ENCODE assay signal across 31 cellular contexts in genomic region chrX:22043872-22044271, GRCh38. TPM values are rescaled to one million over a fixed set of nuclear protein-coding genes. Genes with fewer than 3 reads are reported as not detected.
"Had no signal": no experiment of that assay in that cellular context is flagged by ENCODE, and none has a peak within 500 bp of the region (broad histone marks: within the 10 kb centered on the region; RNA-seq: fewer than 3 reads in every experiment).

No MANE protein-coding gene starts in this region.

- H3K27ac ChIP-seq: adrenal gland, body of pancreas, coronary artery, left lung, lower lobe of right lung, ovary, skin epidermis, stomach, tibial artery, upper lobe of right lung, VCaP had no signal

- H3K4me1 Mint-ChIP-seq: activated T-helper 17 cell treated with anti-CD3 and anti-CD28 coated beads, Interleukin-2, amount 50 U/mL, for 72 hours had no signal

- H3K9me3 ChIP-seq: adrenal gland, body of pancreas, left lung, lower lobe of right lung, ovary, stomach, tibial artery, upper lobe of right lung had no signal

- ATAC-seq: activated CD4-positive, CD25-positive, alpha-beta regulatory T cell treated with anti-CD3 and anti-CD28 coated beads, Interleukin-2, amount 50 U/mL, for 24 hours; activated naive CD4-positive, alpha-beta T cell treated with anti-CD3 and anti-CD28 coated beads, Interleukin-2, amount 50 U/mL, for 72 hours; activated T-cell treated with anti-CD3 and anti-CD28 coated beads, Interleukin-2, amount 50 U/mL, for 4 hours; activated T-helper 17 cell treated with anti-CD3 and anti-CD28 coated beads, Interleukin-2, amount 50 U/mL, for 72 hours; body of pancreas; esophagus mucosa; left lung; lower lobe of right lung; sciatic nerve; upper lobe of right lung had no signal

- H3K4me1 ChIP-seq: adrenal gland, body of pancreas, left lung, lower lobe of right lung, stomach, tibial artery, upper lobe of right lung had no signal

- H3K4me3 Mint-ChIP-seq: activated T-cell treated with anti-CD3 and anti-CD28 coated beads, Interleukin-2, amount 50 U/mL, for 4 hours; activated T-helper 17 cell treated with anti-CD3 and anti-CD28 coated beads, Interleukin-2, amount 50 U/mL, for 72 hours; nephron progenitor cell had no signal

- H3K27me3 Mint-ChIP-seq: activated T-helper 17 cell treated with anti-CD3 and anti-CD28 coated beads, Interleukin-2, amount 50 U/mL, for 72 hours; progenitor cell of endocrine pancreas had no signal

- H3K27me3 ChIP-seq: body of pancreas, left lung, ovary, stomach, tibial artery, upper lobe of right lung had no signal

- H3K4me3 ChIP-seq: adrenal gland, body of pancreas, coronary artery, left lung, lower lobe of right lung, ovary, skin epidermis, stomach, tibial artery, upper lobe of right lung had no signal

- H3K36me3 ChIP-seq: adrenal gland, left lung, lower lobe of right lung, ovary, stomach, tibial artery, upper lobe of right lung had no signal

- H3K9me3 Mint-ChIP-seq: activated naive CD4-positive, alpha-beta T cell treated with anti-CD3 and anti-CD28 coated beads, Interleukin-2, amount 50 U/mL, for 72 hours; activated T-cell treated with anti-CD3 and anti-CD28 coated beads, Interleukin-2, amount 50 U/mL, for 4 hours; activated T-helper 17 cell treated with anti-CD3 and anti-CD28 coated beads, Interleukin-2, amount 50 U/mL, for 72 hours; nephron progenitor cell had no signal

- DNase-seq: activated CD4-positive, alpha-beta T cell treated with anti-CD3 and anti-CD28 coated beads for 48 hours; activated CD4-positive, alpha-beta T cell treated with anti-CD3 and anti-CD28 coated beads, Interleukin-2, amount 50 U/mL, for 48 hours; activated CD8-positive, alpha-beta memory T cell treated with anti-CD3 and anti-CD28 coated beads, Interleukin-2, amount 50 U/mL, for 48 hours; activated gamma-delta T cell treated with Interleukin-2 at 50 U/mL for 16 hours; activated T-cell treated with anti-CD3 and anti-CD28 coated beads, Interleukin-2, amount 50 U/mL, for 4 hours; adrenal gland; aorta; body of pancreas; foreskin fibroblast; head of caudate nucleus; hippocampal formation; kidney glomerular epithelial cell; left lung; lower lobe of right lung; nephron progenitor cell; ovary; retina; stimulated activated CD4-positive, alpha-beta T cell treated with anti-CD3 and anti-CD28 coated beads, Interleukin-12 subunit alpha, Interleukin-12 subunit beta, amount 100 ng/mL, for 4 hours; stimulated activated CD4-positive, alpha-beta T cell treated with anti-CD3 and anti-CD28 coated beads, Interleukin-4, amount 100 ng/mL, for 1 hour; stomach; tibial artery; upper lobe of right lung had no signal

- H3K36me3 Mint-ChIP-seq: activated naive CD4-positive, alpha-beta T cell treated with anti-CD3 and anti-CD28 coated beads, Interleukin-2, amount 50 U/mL, for 72 hours had no signal

- H3K27ac Mint-ChIP-seq: activated naive CD4-positive, alpha-beta T cell treated with anti-CD3 and anti-CD28 coated beads, Interleukin-2, amount 50 U/mL, for 72 hours; activated T-helper 17 cell treated with anti-CD3 and anti-CD28 coated beads, Interleukin-2, amount 50 U/mL, for 72 hours; nephron progenitor cell; progenitor cell of endocrine pancreas had no signal

RNA-seq across cellular contexts. Expression of gene PHEX, which starts 11.7 kb away (rescaled TPM):
- total RNA-seq: body of pancreas had no signal
